In genomic region chr2:128687551-128687945, GRCh38 we compare ENCODE assay signal across 23 cellular contexts.
DNase-seq lines count a peak whose midpoint lies in the region; ATAC-seq and TF ChIP-seq lines count a peak whose summit lies in the region.
"Had no signal": no experiment of that assay in that cellular context is flagged by ENCODE, and none has a peak within 500 bp of the region (broad histone marks: within the 10 kb centered on the region; RNA-seq: fewer than 3 reads in every experiment).

No MANE protein-coding gene starts in this region.

- TF ChIP-seq EP300 in stomach (IDR thresholded peaks at IDR 0.05) = no peak

- H3K9me3 ChIP-seq in DND-41 (ENCODE audit: insufficient read depth, low read length, severe bottlenecking) = no peaks in the 10 kb centered on the region
- no peaks in the 10 kb centered on the region for H3K9me3 ChIP-seq in SJCRH30 (replicated peaks)
- H3K9me3 ChIP-seq in stomach = no peaks in the 10 kb centered on the region
- H3K9me3 ChIP-seq in effector memory CD4-positive, alpha-beta T cell (ENCODE audit: control insufficient read depth, low read length) = no peaks in the 10 kb centered on the region

- no peak for ATAC-seq in activated CD8-positive, alpha-beta T cell treated with anti-CD3 and anti-CD28 coated beads, Interleukin-2, amount 10 ng/mL, durations not matched to agents 7 days and 5 days
- no peak for ATAC-seq in activated CD8-positive, alpha-beta T cell treated with anti-CD3 and anti-CD28 coated beads for 36 hours
- ATAC-seq in DND-41 (ENCODE audit: insufficient read depth, low read depth) (no peak), HG03469 (IDR thresholded peaks at IDR 0.05; ENCODE audit: unreplicated experiment) (no peak)
- ATAC-seq: HCT116, Panc1 had no signal

- H3K27ac ChIP-seq in DND-41 (ENCODE audit: low read length) = peak overlapping the region; percentile 85
- peak overlapping the region; percentile 82 for H3K27ac ChIP-seq in SJCRH30
- H3K27ac ChIP-seq in stomach = no peak overlapping the region
- no peak overlapping the region for H3K27ac ChIP-seq in effector memory CD4-positive, alpha-beta T cell (ENCODE audit: insufficient read depth, low read length, poor library complexity, severe bottlenecking)
- H3K27ac ChIP-seq: KMS-11, RWPE1, SK-N-MC had no signal

- peaks cover 49% of the 10 kb centered on the region for H3K4me1 Mint-ChIP-seq in activated CD8-positive, alpha-beta T cell treated with anti-CD3 and anti-CD28 coated beads, Interleukin-2, amount 10 ng/mL, durations not matched to agents 7 days and 5 days (ENCODE audit: low read depth)
- peaks cover 3% of the 10 kb centered on the region for H3K4me1 Mint-ChIP-seq in activated CD8-positive, alpha-beta T cell treated with anti-CD3 and anti-CD28 coated beads for 36 hours (ENCODE audit: low read depth)

- H3K4me3 Mint-ChIP-seq in activated CD8-positive, alpha-beta T cell treated with anti-CD3 and anti-CD28 coated beads, Interleukin-2, amount 10 ng/mL, durations not matched to agents 7 days and 5 days = no peak overlapping the region
- H3K4me3 Mint-ChIP-seq in activated CD8-positive, alpha-beta T cell treated with anti-CD3 and anti-CD28 coated beads for 36 hours = no peak overlapping the region
- H3K4me3 Mint-ChIP-seq: CD4-positive, alpha-beta T cell had no signal

- no peak overlapping the region for H3K4me2 ChIP-seq in DND-41 (ENCODE audit: insufficient read depth, low read length)
- H3K4me2 ChIP-seq: KMS-11 had no signal

- no peaks in the 10 kb centered on the region for H3K36me3 ChIP-seq in DND-41 (ENCODE audit: insufficient read depth, low read length)
- no peaks in the 10 kb centered on the region for H3K36me3 ChIP-seq in SJCRH30
- no peaks in the 10 kb centered on the region for H3K36me3 ChIP-seq in stomach
- H3K36me3 ChIP-seq in effector memory CD4-positive, alpha-beta T cell (ENCODE audit: control insufficient read depth, insufficient read depth, low read length) = no peaks in the 10 kb centered on the region

- H3K9me3 Mint-ChIP-seq in activated CD8-positive, alpha-beta T cell treated with anti-CD3 and anti-CD28 coated beads, Interleukin-2, amount 10 ng/mL, durations not matched to agents 7 days and 5 days (ENCODE audit: insufficient read depth) = no peaks in the 10 kb centered on the region
- H3K9me3 Mint-ChIP-seq in activated CD8-positive, alpha-beta T cell treated with anti-CD3 and anti-CD28 coated beads for 36 hours = no peaks in the 10 kb centered on the region
- H3K9me3 Mint-ChIP-seq: CD4-positive, alpha-beta T cell; IgD-negative memory B cell had no signal

- no peaks in the 10 kb centered on the region for H3K27me3 Mint-ChIP-seq in activated CD8-positive, alpha-beta T cell treated with anti-CD3 and anti-CD28 coated beads, Interleukin-2, amount 10 ng/mL, durations not matched to agents 7 days and 5 days (ENCODE audit: low read depth)
- no peaks in the 10 kb centered on the region for H3K27me3 Mint-ChIP-seq in activated CD8-positive, alpha-beta T cell treated with anti-CD3 and anti-CD28 coated beads for 36 hours
- H3K27me3 Mint-ChIP-seq: CD4-positive, alpha-beta T cell had no signal

- DNase-seq in activated CD8-positive, alpha-beta T cell treated with anti-CD3 and anti-CD28 coated beads, Interleukin-2, amount 10 ng/mL, durations not matched to agents 7 days and 5 days = no peak
- DNase-seq in activated CD8-positive, alpha-beta T cell treated with anti-CD3 and anti-CD28 coated beads for 36 hours = no peak
- DNase-seq in DND-41 (peak; percentile 47), SJCRH30 (no peak), stomach (peak; percentile 17)
- no peak for DNase-seq in effector memory CD4-positive, alpha-beta T cell
- DNase-seq: CD4-positive, alpha-beta T cell; COR-L47; DMS53; NCI-H1092; NCI-H1417 treated with DMSO at 0.1 percent for 48 hours; NCI-H1694 treated with DMSO at 0.1 percent for 48 hours; NCI-H2081; NCI-H2227 treated with DMSO at 0.1 percent for 48 hours; NCI-H526 treated with DMSO at 0.1 percent for 48 hours; SHP77 treated with DMSO at 0.1 percent for 48 hours had no signal

- POLR2A ChIA-PET in activated CD8-positive, alpha-beta T cell treated with anti-CD3 and anti-CD28 coated beads, Interleukin-2, amount 10 ng/mL, durations not matched to agents 7 days and 5 days (lab: Charles Lee) = no interaction called here
- POLR2A ChIA-PET in activated CD8-positive, alpha-beta T cell treated with anti-CD3 and anti-CD28 coated beads for 36 hours (lab: Charles Lee) = no interaction called here

- H3K27me3 ChIP-seq in DND-41 (ENCODE audit: insufficient read depth, low read length, poor library complexity) (no peaks in the 10 kb centered on the region), SJCRH30 (no peaks in the 10 kb centered on the region), stomach (no peaks in the 10 kb centered on the region)
- no peaks in the 10 kb centered on the region for H3K27me3 ChIP-seq in effector memory CD4-positive, alpha-beta T cell (replicated peaks; ENCODE audit: control insufficient read depth, insufficient read depth, low read length, poor library complexity, severe bottlenecking)

- no peaks in the 10 kb centered on the region for H3K79me2 ChIP-seq in DND-41 (ENCODE audit: insufficient read depth, low read length)

- peaks cover 46% of the 10 kb centered on the region for H3K4me1 ChIP-seq in DND-41 (ENCODE audit: insufficient read depth, low read length)
- H3K4me1 ChIP-seq in SJCRH30 = peaks cover 4% of the 10 kb centered on the region
- no peaks in the 10 kb centered on the region for H3K4me1 ChIP-seq in stomach
- no peaks in the 10 kb centered on the region for H3K4me1 ChIP-seq in effector memory CD4-positive, alpha-beta T cell (ENCODE audit: control insufficient read depth, insufficient read depth, low read length, poor library complexity, severe bottlenecking)

- no peak for TF ChIP-seq CTCF in activated CD8-positive, alpha-beta T cell treated with anti-CD3 and anti-CD28 coated beads for 36 hours (IDR thresholded peaks at IDR 0.05)
- no peak for TF ChIP-seq CTCF in DND-41 (IDR thresholded peaks at IDR 0.05; ENCODE audit: borderline replicate concordance, extremely low read depth, low read length, poor library complexity, severe bottlenecking)
- no peak for TF ChIP-seq CTCF in stomach (IDR thresholded peaks at IDR 0.05)

- H3K36me3 Mint-ChIP-seq in activated CD8-positive, alpha-beta T cell treated with anti-CD3 and anti-CD28 coated beads, Interleukin-2, amount 10 ng/mL, durations not matched to agents 7 days and 5 days (ENCODE audit: low read depth) = no peaks in the 10 kb centered on the region
- H3K36me3 Mint-ChIP-seq in activated CD8-positive, alpha-beta T cell treated with anti-CD3 and anti-CD28 coated beads for 36 hours (ENCODE audit: low read depth) = no peaks in the 10 kb centered on the region
- H3K36me3 Mint-ChIP-seq: IgD-negative memory B cell had no signal

- WGBS in stomach, 5 donors = 82 to 95% (median 90%) methylated on average over 3 to 4 of the region's 4 CpGs

- peak overlapping the region; percentile 75 for H3K27ac Mint-ChIP-seq in activated CD8-positive, alpha-beta T cell treated with anti-CD3 and anti-CD28 coated beads, Interleukin-2, amount 10 ng/mL, durations not matched to agents 7 days and 5 days
- no peak overlapping the region for H3K27ac Mint-ChIP-seq in activated CD8-positive, alpha-beta T cell treated with anti-CD3 and anti-CD28 coated beads for 36 hours
- H3K27ac Mint-ChIP-seq: CD4-positive, alpha-beta T cell; IgD-negative memory B cell had no signal

- H3K4me3 ChIP-seq in DND-41 (ENCODE audit: low read depth in 1 of 2, low read length in 2 of 2) (no peak overlapping the region), SJCRH30 (no peak overlapping the region), stomach (no peak overlapping the region)
- H3K4me3 ChIP-seq in effector memory CD4-positive, alpha-beta T cell (ENCODE audit: insufficient read depth, low read depth, low read length, poor library complexity, severe bottlenecking) = no peak overlapping the region
- H3K4me3 ChIP-seq: SK-N-MC had no signal

- TF ChIP-seq POLR2A in stomach (IDR thresholded peaks at IDR 0.05) = no peak

- intact Hi-C loops in activated CD8-positive, alpha-beta T cell treated with anti-CD3 and anti-CD28 coated beads for 36 hours (cut with micrococcal nuclease) = no loop called here
- intact Hi-C loops in stomach (cut with DNase I; ENCODE audit: low total_unique reads) = no loop called here

- H4K20me1 ChIP-seq in DND-41 (ENCODE audit: insufficient read depth, low read length) = peaks cover 5% of the 10 kb centered on the region

- H2AFZ ChIP-seq in DND-41 (ENCODE audit: low read depth, low read length) = no peak overlapping the region

- CTCF ChIA-PET in activated CD8-positive, alpha-beta T cell treated with anti-CD3 and anti-CD28 coated beads, Interleukin-2, amount 10 ng/mL, durations not matched to agents 7 days and 5 days (lab: Charles Lee) = interaction anchor here (0.7 kb wide), 1 partner anchor 33 kb away, joined by 3 read pairs; no protein-coding TSS in a partner anchor
- CTCF ChIA-PET in activated CD8-positive, alpha-beta T cell treated with anti-CD3 and anti-CD28 coated beads for 36 hours (lab: Charles Lee) = no interaction called here

- no peak overlapping the region for H3K9ac ChIP-seq in DND-41 (ENCODE audit: low read depth, low read length)
- H3K9ac ChIP-seq: KMS-11 had no signal

Comparison
In these comparisons a context has a peak if more than half of its experiments do, and no peak if none do; other contexts are left out.
1. DNase-seq: peak in DND-41 (single experiment) and stomach (single experiment); none in activated CD8-positive, alpha-beta T cell treated with anti-CD3 and anti-CD28 coated beads, Interleukin-2, amount 10 ng/mL, durations not matched to agents 7 days and 5 days (single experiment), activated CD8-positive, alpha-beta T cell treated with anti-CD3 and anti-CD28 coated beads for 36 hours (single experiment), SJCRH30 (0 of 2) and effector memory CD4-positive, alpha-beta T cell (0 of 3).
2. H3K27ac ChIP-seq: peak in DND-41 (single experiment) and SJCRH30 (single experiment); none in stomach (0 of 5) and effector memory CD4-positive, alpha-beta T cell (single experiment).